Comparison of ENCODE assay signal across 14 cellular contexts in genomic region chr7:151272410-151272809, GRCh38. TPM values are rescaled to one million over a fixed set of nuclear protein-coding genes. Genes with fewer than 3 reads are reported as not detected.
DNase-seq lines count a peak whose midpoint lies in the region; ATAC-seq and TF ChIP-seq lines count a peak whose summit lies in the region.
"Had no signal": no experiment of that assay in that cellular context is flagged by ENCODE, and none has a peak within 500 bp of the region (broad histone marks: within the 10 kb centered on the region; RNA-seq: fewer than 3 reads in every experiment).

No MANE protein-coding gene starts in this region.

- H4K91ac ChIP-seq in IMR-90 (ENCODE audit: insufficient read depth, low read depth, low read length): no peak overlapping the region

- H3K27ac Mint-ChIP-seq in stimulated activated naive CD8-positive, alpha-beta T cell treated with anti-CD3 and anti-CD28 coated beads, Interleukin-15, amount 100 ng/mL, for 72 hours: no peak overlapping the region
- no peak overlapping the region for H3K27ac Mint-ChIP-seq in nephron progenitor cell
- H3K27ac Mint-ChIP-seq: activated CD8-positive, alpha-beta T cell treated with anti-CD3 and anti-CD28 coated beads for 36 hours; endodermal cell had no signal

- TF ChIP-seq RAD21 in IMR-90 (IDR thresholded peaks at IDR 0.05; ENCODE audit: low read length): no peak

- H2AK5ac ChIP-seq in IMR-90 (ENCODE audit: low read depth, low read length): no peak overlapping the region

- no peaks in the 10 kb centered on the region; the same call in 1 of the 2 replicates for H4K20me1 ChIP-seq in IMR-90 (ENCODE audit: insufficient read depth, low read length)
- no peaks in the 10 kb centered on the region for H4K20me1 ChIP-seq in fibroblast of lung (ENCODE audit: control insufficient read depth, extremely low read depth, insufficient read depth, low read length)
- no peaks in the 10 kb centered on the region for H4K20me1 ChIP-seq in PC-3 (ENCODE audit: low read length)

- no peak overlapping the region for H3K56ac ChIP-seq in IMR-90 (ENCODE audit: extremely low read depth, insufficient read depth, low read length)

- in situ Hi-C loops in IMR-90 (cut with MboI; ENCODE audit: low sequenced_read_pairs): no loop called here

- no peak for TF ChIP-seq POLR2A in IMR-90 (IDR thresholded peaks at IDR 0.05; ENCODE audit: low read depth, low read length)

- CTCF ChIA-PET in IMR-90 (lab: Yijun Ruan, JAX): interaction anchor here (1.0 kb wide), 1 partner anchor 13 kb away, joined by 17 read pairs; no protein-coding TSS in a partner anchor
- CTCF ChIA-PET in PC-3 (lab: Charles Lee): no interaction called here

- no peak overlapping the region for H3K4ac ChIP-seq in IMR-90 (ENCODE audit: low read depth, low read length)

- H3K9me3 ChIP-seq in IMR-90 (ENCODE audit: control insufficient read depth, insufficient read depth, low read length) (no peaks in the 10 kb centered on the region), fibroblast of lung (ENCODE audit: control insufficient read depth, insufficient read depth, low read depth, low read length) (no peaks in the 10 kb centered on the region), psoas muscle (no peaks in the 10 kb centered on the region), PC-3 (ENCODE audit: low read length) (no peaks in the 10 kb centered on the region)

- no peak overlapping the region for H2BK120ac ChIP-seq in IMR-90 (ENCODE audit: low read depth, low read length)

- H3K27me3 ChIP-seq in IMR-90 (ENCODE audit: control insufficient read depth, insufficient read depth, low read length) (no peaks in the 10 kb centered on the region; the same call in 1 of the 2 replicates), fibroblast of lung (ENCODE audit: control insufficient read depth, insufficient read depth, low read length) (peaks cover 8% of the 10 kb centered on the region), psoas muscle (ENCODE audit: insufficient read depth in 3 of 3, low read length in 2 of 3) (no peaks in the 10 kb centered on the region), PC-3 (ENCODE audit: low read length) (no peaks in the 10 kb centered on the region)

- ATAC-seq in IMR-90 (ENCODE audit: low read depth): no peak
- ATAC-seq in psoas muscle: peak in 3 of 4 donors; percentile 9 to 53 (median 37)
- ATAC-seq in stimulated activated naive CD8-positive, alpha-beta T cell treated with anti-CD3 and anti-CD28 coated beads, Interleukin-15, amount 100 ng/mL, for 72 hours: no peak
- ATAC-seq in PC-3: no peak
- ATAC-seq: activated CD8-positive, alpha-beta T cell treated with anti-CD3 and anti-CD28 coated beads for 36 hours had no signal

- H3K9ac ChIP-seq in IMR-90 (ENCODE audit: low read depth, low read length) (no peak overlapping the region), fibroblast of lung (ENCODE audit: insufficient read depth, low read length) (no peak overlapping the region), PC-3 (ENCODE audit: low read length) (no peak overlapping the region)

- H3K4me3 Mint-ChIP-seq in stimulated activated naive CD8-positive, alpha-beta T cell treated with anti-CD3 and anti-CD28 coated beads, Interleukin-15, amount 100 ng/mL, for 72 hours: no peak overlapping the region
- H3K4me3 Mint-ChIP-seq in nephron progenitor cell: no peak overlapping the region
- H3K4me3 Mint-ChIP-seq: activated CD8-positive, alpha-beta T cell treated with anti-CD3 and anti-CD28 coated beads for 36 hours; endodermal cell; IgD-negative memory B cell had no signal

- H3K23ac ChIP-seq in IMR-90 (ENCODE audit: low read depth, low read length): no peak overlapping the region

- H2AK9ac ChIP-seq in IMR-90 (replicated peaks; ENCODE audit: low read depth, low read length, poor library complexity): no peak overlapping the region

- WGBS in IMR-90 (ENCODE audit: extremely low coverage in 2 of 2, insufficient read length in 1 of 2), 2 experiments: 43% methylated on average over 1 of the region's 10 CpGs; no CpG with 5 or more reads in 1 of the 2 experiments
- WGBS in psoas muscle, 3 donors: 51 to 62% (median 53%) methylated on average over 10 of the region's 10 CpGs

- H2BK20ac ChIP-seq in IMR-90 (ENCODE audit: low read depth, low read length): no peak overlapping the region

- H3K4me1 ChIP-seq in IMR-90 (ENCODE audit: control insufficient read depth, insufficient read depth, low read length): peaks cover 8% of the 10 kb centered on the region; the same call in 1 of the 2 replicates
- H3K4me1 ChIP-seq in fibroblast of lung (ENCODE audit: control insufficient read depth, extremely low read depth, insufficient read depth, low read length): no peaks in the 10 kb centered on the region
- H3K4me1 ChIP-seq in psoas muscle: peaks cover 2% of the 10 kb centered on the region
- no peaks in the 10 kb centered on the region; the same call in 1 of the 2 replicates for H3K4me1 ChIP-seq in PC-3 (ENCODE audit: insufficient read depth, low read length)

- POLR2A ChIA-PET in IMR-90 (lab: Charles Lee; ENCODE audit: unreplicated experiment) (no interaction called here), PC-3 (lab: Charles Lee; ENCODE audit: unreplicated experiment) (no interaction called here)

- no peak overlapping the region for H2AFZ ChIP-seq in IMR-90 (replicated peaks; ENCODE audit: low read length, poor library complexity)
- no peak overlapping the region for H2AFZ ChIP-seq in fibroblast of lung (ENCODE audit: low read length)
- H2AFZ ChIP-seq in PC-3 (ENCODE audit: low read length): no peak overlapping the region

- no peak overlapping the region; the same call in 1 of the 2 replicates for H3K4me2 ChIP-seq in IMR-90 (ENCODE audit: low read depth, low read length)
- no peak overlapping the region for H3K4me2 ChIP-seq in fibroblast of lung (ENCODE audit: extremely low read depth, insufficient read depth, low read length)
- no peak overlapping the region for H3K4me2 ChIP-seq in PC-3 (ENCODE audit: low read length)

- no peaks in the 10 kb centered on the region for H3K9me3 Mint-ChIP-seq in stimulated activated naive CD8-positive, alpha-beta T cell treated with anti-CD3 and anti-CD28 coated beads, Interleukin-15, amount 100 ng/mL, for 72 hours
- H3K9me3 Mint-ChIP-seq in nephron progenitor cell: no peaks in the 10 kb centered on the region
- H3K9me3 Mint-ChIP-seq: activated CD8-positive, alpha-beta T cell treated with anti-CD3 and anti-CD28 coated beads for 36 hours; endodermal cell; IgD-negative memory B cell had no signal

- no peak overlapping the region for H4K5ac ChIP-seq in IMR-90 (ENCODE audit: low read depth, low read length)

- H3K79me2 ChIP-seq in fibroblast of lung (ENCODE audit: control insufficient read depth, insufficient read depth, low read length): no peaks in the 10 kb centered on the region
- H3K79me2 ChIP-seq in PC-3 (ENCODE audit: low read length): no peaks in the 10 kb centered on the region

- no peaks in the 10 kb centered on the region for H3K9me2 ChIP-seq in PC-3 (replicated peaks; ENCODE audit: low read length)

- no peak overlapping the region for H3K14ac ChIP-seq in IMR-90 (replicated peaks; ENCODE audit: low read depth, low read length)

- dilution Hi-C loops in IMR-90 (cut with HindIII; ENCODE audit: low sequenced_read_pairs, unreplicated experiment): no loop called here

- H3K4me3 ChIP-seq in IMR-90 (ENCODE audit: insufficient read depth, low read depth, low read length) (no peak overlapping the region), fibroblast of lung (replicated peaks in 1 of 4; ENCODE audit: control extremely low read depth in 1 of 4, insufficient read depth in 1 of 4, low read depth in 3 of 4, low read length in 4 of 4) (no peak overlapping the region), psoas muscle (no peak overlapping the region), PC-3 (ENCODE audit: low read length) (no peak overlapping the region)

- BruUV-seq in IMR-90 (replicated peaks; lab: Mats Ljungman, UMichigan): no TSS peak
- BruUV-seq in PC-3 (replicated peaks; lab: Mats Ljungman, UMichigan): no TSS peak

- no peak overlapping the region for H2BK5ac ChIP-seq in IMR-90 (ENCODE audit: low read depth, low read length, poor library complexity, severe bottlenecking)

- no peak overlapping the region for H4K8ac ChIP-seq in IMR-90 (ENCODE audit: low read depth in 2 of 2, low read length in 2 of 2)

- H3K27ac ChIP-seq in IMR-90 (ENCODE audit: insufficient read depth, low read length): peak overlapping the region; percentile 43; the same call in 1 of the 2 replicates
- no peak overlapping the region for H3K27ac ChIP-seq in fibroblast of lung (ENCODE audit: insufficient read depth, low read length)
- H3K27ac ChIP-seq in psoas muscle: no peak overlapping the region
- no peak overlapping the region for H3K27ac ChIP-seq in PC-3 (ENCODE audit: low read length)

- H3K36me3 ChIP-seq in IMR-90 (ENCODE audit: control insufficient read depth, insufficient read depth, low read length) (no peaks in the 10 kb centered on the region; the same call in 1 of the 2 replicates), fibroblast of lung (ENCODE audit: control insufficient read depth, insufficient read depth, low read length) (no peaks in the 10 kb centered on the region), psoas muscle (ENCODE audit: insufficient read depth in 1 of 2, low read depth in 1 of 2) (no peaks in the 10 kb centered on the region), PC-3 (ENCODE audit: low read depth, low read length) (no peaks in the 10 kb centered on the region)

- H3K18ac ChIP-seq in IMR-90 (ENCODE audit: low read depth, low read length): no peak overlapping the region

- intact Hi-C loops in IMR-90 (cut with micrococcal nuclease) (no loop called here), psoas muscle (cut with DNase I) (no loop called here), PC-3 (cut with micrococcal nuclease) (no loop called here)

- no peaks in the 10 kb centered on the region for H3F3A ChIP-seq in PC-3 (ENCODE audit: low read length, unreplicated experiment)

- no peak for TF ChIP-seq CTCF in IMR-90 (conservative IDR thresholded peaks at IDR 0.05; ENCODE audit: low read depth, low read length)
- TF ChIP-seq CTCF in fibroblast of lung (conservative IDR thresholded peaks at IDR 0.05 in 1 of 2, IDR thresholded peaks at IDR 0.05 in 1 of 2; ENCODE audit: low read depth in 1 of 2, low read length in 2 of 2): peak; percentile 14 to 15
- TF ChIP-seq CTCF in psoas muscle (IDR thresholded peaks at IDR 0.05): no peak
- no peak for TF ChIP-seq CTCF in PC-3 (conservative IDR thresholded peaks at IDR 0.05; ENCODE audit: low read depth, low read length)
- TF ChIP-seq CTCF in nephron progenitor cell (IDR thresholded peaks at IDR 0.05): no peak

- H3K9me1 ChIP-seq in IMR-90 (ENCODE audit: insufficient read depth, low read length): no peaks in the 10 kb centered on the region

- H3K79me1 ChIP-seq in IMR-90 (ENCODE audit: low read depth in 1 of 2, low read length in 2 of 2): no peaks in the 10 kb centered on the region

- no peaks in the 10 kb centered on the region for H3K27me3 Mint-ChIP-seq in stimulated activated naive CD8-positive, alpha-beta T cell treated with anti-CD3 and anti-CD28 coated beads, Interleukin-15, amount 100 ng/mL, for 72 hours
- H3K27me3 Mint-ChIP-seq in nephron progenitor cell (ENCODE audit: low read depth, poor library complexity): peaks cover 35% of the 10 kb centered on the region
- H3K27me3 Mint-ChIP-seq: activated CD8-positive, alpha-beta T cell treated with anti-CD3 and anti-CD28 coated beads for 36 hours had no signal

- peaks cover 53% of the 10 kb centered on the region for H3K4me1 Mint-ChIP-seq in stimulated activated naive CD8-positive, alpha-beta T cell treated with anti-CD3 and anti-CD28 coated beads, Interleukin-15, amount 100 ng/mL, for 72 hours
- H3K4me1 Mint-ChIP-seq in nephron progenitor cell: peaks cover 4% of the 10 kb centered on the region

- peak; percentile 31 for DNase-seq in AG08395 (ENCODE audit: low spot score)
- DNase-seq in IMR-90: no peak
- DNase-seq in fibroblast of lung (ENCODE audit: low read depth in 2 of 2): peak in 1 of 2 donors; percentile 8
- no peak for DNase-seq in psoas muscle
- DNase-seq in stimulated activated naive CD8-positive, alpha-beta T cell treated with anti-CD3 and anti-CD28 coated beads, Interleukin-15, amount 100 ng/mL, for 72 hours: no peak
- DNase-seq in putamen (ENCODE audit: low spot score): no peak
- DNase-seq in PC-3: no peak
- DNase-seq in nephron progenitor cell: no peak
- DNase-seq: ACHN; activated CD8-positive, alpha-beta T cell treated with anti-CD3 and anti-CD28 coated beads for 36 hours; activated effector memory CD4-positive, alpha-beta T cell treated with Interleukin-2 at 50 U/mL for 16 hours; NCI-H1105 treated with DMSO at 0.1 percent for 48 hours had no signal

- H3K36me3 Mint-ChIP-seq in nephron progenitor cell (ENCODE audit: low read depth): no peaks in the 10 kb centered on the region
- H3K36me3 Mint-ChIP-seq: IgD-negative memory B cell had no signal

- no peak overlapping the region for H2BK15ac ChIP-seq in IMR-90 (ENCODE audit: low read depth, low read length)

RNA-seq across cellular contexts. Expression of gene SMARCD3, which starts 23.9 kb away (rescaled TPM):
- total RNA-seq in IMR-90 (2012; rRNA removed) (33.1 and 37.5 TPM in 2 replicates), fibroblast of lung (23.8 and 27.0 TPM in 2 replicates), psoas muscle (100 to 1,000 TPM in 3 of 4 donors, 10 to 100 TPM in 1; 92.5 to 138 (median 108) TPM), PC-3 (2014; rRNA removed) (8.6 and 9.1 TPM in 2 replicates)
- polyA plus RNA-seq in IMR-90 (2012; rRNA removed) (43.8 and 48.5 TPM in 2 replicates), fibroblast of lung (30.7 and 30.9 TPM in 2 replicates), psoas muscle (10 to 100 TPM; 38.3 to 75.8 (median 58.5) TPM)
- 28.8 and 30.9 TPM in 2 replicates for polyA plus RNA-seq in IMR-90 (2012; cell fraction: cytosol; rRNA removed)
- 250 and 259 TPM in 2 replicates for polyA plus RNA-seq in IMR-90 (2012; cell fraction: nucleus; rRNA removed; ENCODE audit: low replicate concordance)
- polyA plus RNA-seq in fibroblast of lung (2012): 30.4 and 32.5 TPM in 2 replicates
- polyA minus RNA-seq in fibroblast of lung (ENCODE audit: low replicate concordance): 41.0 and 45.7 TPM in 2 replicates

RNA-seq across cellular contexts. Expression of gene CHPF2, which starts 40.1 kb away (rescaled TPM):
- 26.2 and 26.9 TPM in 2 replicates for total RNA-seq in IMR-90 (2012; rRNA removed)
- 77.0 and 80.0 TPM in 2 replicates for polyA plus RNA-seq in IMR-90 (2012; rRNA removed)
- polyA plus RNA-seq in IMR-90 (2012; cell fraction: cytosol; rRNA removed): 51.8 and 111 TPM in 2 replicates
- 105 and 225 TPM in 2 replicates for polyA plus RNA-seq in IMR-90 (2012; cell fraction: nucleus; rRNA removed; ENCODE audit: low replicate concordance)
- 33.9 and 46.7 TPM in 2 replicates for total RNA-seq in fibroblast of lung
- 33.6 and 42.5 TPM in 2 replicates for polyA plus RNA-seq in fibroblast of lung
- 52.1 and 56.7 TPM in 2 replicates for polyA plus RNA-seq in fibroblast of lung (2012)
- polyA minus RNA-seq in fibroblast of lung (ENCODE audit: low replicate concordance): 64.7 and 75.7 TPM in 2 replicates
- total RNA-seq in psoas muscle: 10 to 100 TPM in 3 of 4 donors, 1 to 10 TPM in 1; 8.8 to 19.8 (median 11.4) TPM
- 10 to 100 TPM in 1 of 3 donors, 1 to 10 TPM in 2; 5.3 to 19.2 (median 8.0) TPM for polyA plus RNA-seq in psoas muscle
- 30.1 and 36.5 TPM in 2 replicates for total RNA-seq in PC-3 (2014; rRNA removed)

RNA-seq across cellular contexts. Expression of gene ABCF2, which starts 45.4 kb away (rescaled TPM):
- 100 and 103 TPM in 2 replicates for total RNA-seq in IMR-90 (2012; rRNA removed)
- 40.3 and 46.2 TPM in 2 replicates for polyA plus RNA-seq in IMR-90 (2012; rRNA removed)
- polyA plus RNA-seq in IMR-90 (2012; cell fraction: cytosol; rRNA removed): 20.3 and 26.3 TPM in 2 replicates
- 31.5 and 41.9 TPM in 2 replicates for polyA plus RNA-seq in IMR-90 (2012; cell fraction: nucleus; rRNA removed; ENCODE audit: low replicate concordance)
- 46.4 and 46.7 TPM in 2 replicates for total RNA-seq in fibroblast of lung
- polyA plus RNA-seq in fibroblast of lung: 41.6 and 66.1 TPM in 2 replicates
- 33.1 and 53.6 TPM in 2 replicates for polyA plus RNA-seq in fibroblast of lung (2012)
- 56.0 and 72.3 TPM in 2 replicates for polyA minus RNA-seq in fibroblast of lung (ENCODE audit: low replicate concordance)
- 10 to 100 TPM; 35.7 to 66.7 (median 57.5) TPM for total RNA-seq in psoas muscle
- 10 to 100 TPM; 49.8 to 94.0 (median 66.3) TPM for polyA plus RNA-seq in psoas muscle
- total RNA-seq in PC-3 (2014; rRNA removed): 55.5 and 75.0 TPM in 2 replicates

Comparison
In these comparisons a context has a peak if more than half of its experiments do, and no peak if none do; other contexts are left out.
1. ATAC-seq: peak in psoas muscle (3 of 4); none in IMR-90 (single experiment), stimulated activated naive CD8-positive, alpha-beta T cell treated with anti-CD3 and anti-CD28 coated beads, Interleukin-15, amount 100 ng/mL, for 72 hours (single experiment) and PC-3 (single experiment).
2. CTCF ChIP-seq: peak in fibroblast of lung (2 of 2); none in IMR-90 (single experiment), psoas muscle (single experiment), PC-3 (single experiment) and nephron progenitor cell (single experiment).